Comparison of ENCODE assay signal across 29 cellular contexts in the genomic region with DNA sequence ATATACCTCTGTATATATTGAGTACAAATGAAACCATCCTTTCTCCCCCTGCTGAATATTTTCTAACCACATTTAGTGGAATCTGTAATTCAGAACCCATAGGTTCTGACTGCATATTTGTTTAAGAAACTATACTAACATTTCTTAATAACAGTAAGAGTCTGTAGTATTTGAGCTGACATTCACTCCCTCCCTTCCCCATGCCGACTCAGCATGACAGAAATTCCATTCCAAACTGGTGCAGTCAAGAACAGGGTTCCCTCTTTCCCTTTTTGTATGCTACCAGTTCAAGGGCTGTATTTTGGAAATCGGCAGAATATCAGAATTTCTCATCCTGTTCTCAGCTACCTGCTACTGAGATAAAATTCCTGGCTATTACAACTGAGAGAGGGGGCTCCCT.
"Had no signal": no experiment of that assay in that cellular context is flagged by ENCODE, and none has a peak within 500 bp of the region (broad histone marks: within the 10 kb centered on the region; RNA-seq: fewer than 3 reads in every experiment).

No MANE protein-coding gene starts in this region.

- H3K4me1 ChIP-seq: neural progenitor cell, parathyroid adenoma, psoas muscle, right lobe of liver, sigmoid colon, spleen, suprapubic skin, testis, transverse colon, upper lobe of right lung, uterus had no signal

- ATAC-seq: natural killer cell; psoas muscle; right cardiac atrium; right lobe of liver; stimulated activated memory B cell treated with anti-CD40 and anti-IgM and Interleukin-4, amounts not matched to agents 10 μg/mL and 1 μg/mL and 100 μg/mL, for 72 hours; stimulated activated naive CD8-positive, alpha-beta T cell treated with anti-CD3 and anti-CD28 coated beads, Interleukin-15, amount 100 ng/mL, for 72 hours; stimulated activated naive CD8-positive, alpha-beta T cell treated with anti-CD3 and anti-CD28 coated beads, Interleukin-15, Interleukin-2, amounts not matched to agents 100 U/mL and 50 U/mL, for 24 hours; upper lobe of right lung had no signal

- H2AFZ ChIP-seq: neural progenitor cell, parathyroid adenoma had no signal

- H3K79me2 ChIP-seq: parathyroid adenoma had no signal

- H3K4me2 ChIP-seq: neural progenitor cell, smooth muscle cell had no signal

- H3K4me3 ChIP-seq: neural progenitor cell, ovary, psoas muscle, right lobe of liver, sigmoid colon, skin epidermis, smooth muscle cell, spleen, suprapubic skin, testis, tibial artery, transverse colon, upper lobe of right lung, uterus had no signal

- H3K9me3 ChIP-seq: ovary, right lobe of liver, suprapubic skin, testis, tibial artery, transverse colon, upper lobe of right lung, uterus had no signal

- H3K9ac ChIP-seq: neural progenitor cell, parathyroid adenoma had no signal

- H3K27ac ChIP-seq: neural progenitor cell, ovary, parathyroid adenoma, psoas muscle, right lobe of liver, sigmoid colon, skin epidermis, spleen, suprapubic skin, testis, tibial artery, transverse colon, upper lobe of right lung, uterus had no signal

- H3K27me3 ChIP-seq: neural progenitor cell, ovary, right lobe of liver, sigmoid colon, spleen, suprapubic skin, testis, tibial artery, transverse colon, upper lobe of right lung, uterus had no signal

- H3K36me3 ChIP-seq: neural progenitor cell, ovary, right lobe of liver, sigmoid colon, spleen, suprapubic skin, tibial artery, transverse colon, upper lobe of right lung, uterus had no signal

- DNase-seq: natural killer cell; occipital lobe; ovary; posterior cingulate gyrus; psoas muscle; right cardiac atrium; right lobe of liver; sigmoid colon; spleen; stimulated activated CD4-positive, alpha-beta T cell treated with anti-CD3 and anti-CD28 coated beads, Interleukin-12 subunit alpha, Interleukin-12 subunit beta, amount 100 ng/mL, for 4 hours; stimulated activated CD4-positive, alpha-beta T cell treated with anti-CD3 and anti-CD28 coated beads, Interleukin-1b, Interleukin-23, amount 100 ng/mL, for 48 hours; stimulated activated CD4-positive, alpha-beta T cell treated with anti-CD3 and anti-CD28 coated beads, Interleukin-4, amount 100 ng/mL, for 1 hour; stimulated activated CD4-positive, alpha-beta T cell treated with anti-CD3 and anti-CD28 coated beads, Interleukin-4, amount 100 ng/mL, for 4 hours; stimulated activated CD8-positive, alpha-beta memory T cell treated with anti-CD3 and anti-CD28 coated beads, Interleukin-4, amount 100 ng/mL, for 48 hours; stimulated activated naive CD4-positive, alpha-beta T cell; stimulated activated naive CD8-positive, alpha-beta T cell treated with anti-CD3 and anti-CD28 coated beads, Interleukin-15, amount 100 ng/mL, for 72 hours; stimulated activated naive CD8-positive, alpha-beta T cell treated with anti-CD3 and anti-CD28 coated beads, Interleukin-15, Interleukin-2, amounts not matched to agents 100 U/mL and 50 U/mL, for 24 hours; substantia nigra; testis; tibial artery; transverse colon; upper lobe of right lung; uterus had no signal
